Comparison of ENCODE assay signal across 13 cellular contexts in the genomic region with DNA sequence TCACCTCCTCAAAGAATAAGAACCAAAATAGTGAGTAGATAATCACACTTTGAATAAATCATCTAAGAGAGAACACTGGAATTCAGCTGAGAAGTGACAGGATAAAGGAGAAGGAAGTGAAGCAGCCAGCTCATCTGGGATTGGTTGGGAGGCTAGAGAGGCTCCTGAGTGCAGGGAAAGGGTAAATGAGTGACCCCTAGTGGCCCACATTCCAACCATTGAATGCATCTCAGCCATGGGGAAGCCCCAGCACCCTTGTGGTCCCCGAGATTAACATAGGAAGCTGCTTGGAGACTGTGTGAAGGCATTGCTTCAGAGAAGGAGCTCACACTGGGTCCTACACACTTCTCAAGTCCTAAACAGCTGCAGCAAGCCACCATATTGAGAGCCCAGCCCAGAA.
DNase-seq lines count a peak whose midpoint lies in the region; ATAC-seq, FAIRE-seq and TF ChIP-seq lines count a peak whose summit lies in the region.
"Had no signal": no experiment of that assay in that cellular context is flagged by ENCODE, and none has a peak within 500 bp of the region (broad histone marks: within the 10 kb centered on the region; RNA-seq: fewer than 3 reads in every experiment).

No MANE protein-coding gene starts in this region.

- peaks cover 7 to 19% of the 10 kb centered on the region in 2 donors for H3K9me3 Mint-ChIP-seq in stimulated activated naive B cell treated with anti-CD40 and anti-IgM and Interleukin-4, amounts not matched to agents 10 μg/mL and 1 μg/mL and 100 μg/mL, for 72 hours

- H4K20me1 ChIP-seq in HepG2 (ENCODE audit: insufficient read depth, low read length) (no peaks in the 10 kb centered on the region), HCT116 (ENCODE audit: insufficient read depth) (no peaks in the 10 kb centered on the region)

- no peaks in the 10 kb centered on the region; the same call in 1 of the 2 replicates for H3K9me2 ChIP-seq in HCT116 (ENCODE audit: insufficient read depth)

- H3K27ac ChIP-seq in HepG2 (ENCODE audit: extremely low read length, insufficient read depth, low read length) (no peak overlapping the region), right lobe of liver (no peak overlapping the region), HCT116 (ENCODE audit: low read depth, low read length) (no peak overlapping the region)
- H3K27ac ChIP-seq: body of pancreas, epithelial cell of prostate had no signal

- H3K4me1 ChIP-seq in HepG2 (ENCODE audit: insufficient read depth, low read length), result no peaks in the 10 kb centered on the region
- H3K4me1 ChIP-seq in right lobe of liver, result no peaks in the 10 kb centered on the region
- H3K4me1 ChIP-seq in HCT116 (ENCODE audit: control insufficient read depth in 1 of 2, insufficient read depth in 2 of 2, low read length in 2 of 2), result no peaks in the 10 kb centered on the region
- H3K4me1 ChIP-seq: body of pancreas had no signal

- H3K27ac Mint-ChIP-seq in stimulated activated naive B cell treated with anti-CD40 and anti-IgM and Interleukin-4, amounts not matched to agents 10 μg/mL and 1 μg/mL and 100 μg/mL, for 72 hours, result no peak overlapping the region
- H3K27ac Mint-ChIP-seq: naive B cell had no signal

- no peak for TF ChIP-seq POLR2A in HepG2 (IDR thresholded peaks at IDR 0.05; ENCODE audit: insufficient read depth in 1 of 2, low read depth in 2 of 2, low read length in 2 of 2)
- no peak for TF ChIP-seq POLR2A in right lobe of liver (IDR thresholded peaks at IDR 0.05)
- TF ChIP-seq POLR2A in HCT116 (IDR thresholded peaks at IDR 0.05; ENCODE audit: borderline replicate concordance, extremely low read depth, insufficient read depth, insufficient read length), result no peak

- in situ Hi-C loops in HepG2 (cut with HindIII; ENCODE audit: extremely low pct_ligation_motif_present, low pct_unique_long_range_greater_than_20kb), result no loop called here

- H3K36me3 ChIP-seq in HepG2 (replicated peaks in 1 of 2; ENCODE audit: control insufficient read depth in 1 of 2, insufficient read depth in 2 of 2, low read length in 2 of 2), result no peaks in the 10 kb centered on the region
- H3K36me3 ChIP-seq in right lobe of liver, result no peaks in the 10 kb centered on the region
- no peaks in the 10 kb centered on the region for H3K36me3 ChIP-seq in HCT116 (ENCODE audit: control insufficient read depth in 1 of 2, insufficient read depth in 2 of 2, low read length in 2 of 2)

- H3K79me2 ChIP-seq in HepG2 (ENCODE audit: insufficient read depth, low read length), result no peaks in the 10 kb centered on the region
- H3K79me2 ChIP-seq in HCT116 (ENCODE audit: insufficient read depth, low read length), result no peaks in the 10 kb centered on the region

- H2AFZ ChIP-seq in HepG2 (ENCODE audit: low read length), result no peak overlapping the region
- no peak overlapping the region for H2AFZ ChIP-seq in HCT116 (ENCODE audit: low read depth, low read length, poor library complexity, severe bottlenecking)

- TF ChIP-seq EP300 in HepG2 (IDR thresholded peaks at IDR 0.05; ENCODE audit: low read depth in 2 of 2, low read length in 2 of 2) (no peak), HepG2 (CRISPR knock-in tag; IDR thresholded peaks at IDR 0.05; ENCODE audit: borderline replicate concordance) (no peak)

- RAD21 ChIA-PET in HCT116 (lab: Charles Lee; ENCODE audit: low non-redundant PET in 1 of 2, low total read pairs in 2 of 2, uncharacterized antibody in 2 of 2, unreplicated experiment in 2 of 2), result no interaction called here

- H3K36me3 Mint-ChIP-seq in stimulated activated naive B cell treated with anti-CD40 and anti-IgM and Interleukin-4, amounts not matched to agents 10 μg/mL and 1 μg/mL and 100 μg/mL, for 72 hours, result peaks cover 0 to 3% of the 10 kb centered on the region in 2 donors

- peaks cover 19 to 24% of the 10 kb centered on the region in 2 donors for H3K27me3 Mint-ChIP-seq in stimulated activated naive B cell treated with anti-CD40 and anti-IgM and Interleukin-4, amounts not matched to agents 10 μg/mL and 1 μg/mL and 100 μg/mL, for 72 hours

- TF ChIP-seq RAD21 in HepG2 (CRISPR knock-in tag; IDR thresholded peaks at IDR 0.05) (no peak), HCT116 (IDR thresholded peaks at IDR 0.05; ENCODE audit: low read depth) (no peak)

- peaks cover 0 to 1% of the 10 kb centered on the region in 2 donors for H3K4me1 Mint-ChIP-seq in stimulated activated naive B cell treated with anti-CD40 and anti-IgM and Interleukin-4, amounts not matched to agents 10 μg/mL and 1 μg/mL and 100 μg/mL, for 72 hours
- H3K4me1 Mint-ChIP-seq: naive B cell had no signal

- H3K9ac ChIP-seq in HepG2 (ENCODE audit: insufficient read depth, low read depth, low read length) (no peak overlapping the region), HCT116 (ENCODE audit: low read length) (no peak overlapping the region)

- no CpG with 5 or more reads among the region's 1 CpG for WGBS in HepG2 (ENCODE audit: low lambda C conversion rate)
- WGBS in right lobe of liver (ENCODE audit: insufficient coverage, low coverage, low lambda C conversion rate, missing lambda C conversion rate), result no CpG with 5 or more reads among the region's 1 CpG

- no peak for DNase-seq in HepG2 (ENCODE audit: low spot score)
- DNase-seq in right lobe of liver, result no peak
- no peak for DNase-seq in HCT116 (ENCODE audit: low read depth, low spot score)
- peak; percentile 19 for DNase-seq in HT-29 (ENCODE audit: low spot score)
- no peak for DNase-seq in stimulated activated naive B cell treated with anti-CD40 and anti-IgM and Interleukin-4, amounts not matched to agents 10 μg/mL and 1 μg/mL and 100 μg/mL, for 72 hours
- no peak for DNase-seq in GDM1 (lab: John Stamatoyannopoulos, UW)
- DNase-seq in SHP77 (lab: John Stamatoyannopoulos, UW), result no peak
- DNase-seq: activated T-cell treated with anti-CD3 and anti-CD28 coated beads for 4 hours, body of pancreas, GF-D8, naive B cell had no signal

- peak; percentile 59; the same call in 2 of the 3 replicates for ATAC-seq in HepG2
- no peak for ATAC-seq in right lobe of liver
- peak; percentile 57 for ATAC-seq in HCT116
- peak; percentile 55 to 61 for ATAC-seq in stimulated activated naive B cell treated with anti-CD40 and anti-IgM and Interleukin-4, amounts not matched to agents 10 μg/mL and 1 μg/mL and 100 μg/mL, for 72 hours (replicated peaks)
- no peak for ATAC-seq in GM19324 (IDR thresholded peaks at IDR 0.05; ENCODE audit: low FRiP score, unreplicated experiment)
- ATAC-seq: body of pancreas had no signal

- POLR2A ChIA-PET in HepG2 (lab: Yijun Ruan, JAX) (no interaction called here), HCT116 (lab: Charles Lee) (no interaction called here)

- CTCF ChIA-PET in HepG2 (lab: Yijun Ruan, JAX; ENCODE audit: low intra/inter-chr PET ratio, low total read pairs), result no interaction called here
- CTCF ChIA-PET in HCT116 (lab: Charles Lee), result interaction anchor here (1.5 kb wide), 1 partner anchor 9 kb away, joined by 8 read pairs; no protein-coding TSS in a partner anchor

- no peaks in the 10 kb centered on the region for H3K9me3 ChIP-seq in HepG2 (ENCODE audit: low read length)
- no peaks in the 10 kb centered on the region for H3K9me3 ChIP-seq in right lobe of liver
- no peaks in the 10 kb centered on the region for H3K9me3 ChIP-seq in HCT116 (ENCODE audit: control insufficient read depth in 1 of 2, insufficient read depth in 1 of 2, low read depth in 1 of 2, low read length in 2 of 2)

- intact Hi-C loops in HepG2 (cut with micrococcal nuclease; ENCODE audit: unreplicated experiment) (no loop called here), right lobe of liver (cut with DNase I) (no loop called here), HCT116 (cut with micrococcal nuclease) (no loop called here)

- no peak overlapping the region for H3K4me3 ChIP-seq in HepG2 (replicated peaks in 1 of 3; ENCODE audit: insufficient read depth in 1 of 3, low read depth in 2 of 3, low read length in 3 of 3)
- H3K4me3 ChIP-seq in right lobe of liver, result no peak overlapping the region
- no peak overlapping the region for H3K4me3 ChIP-seq in HCT116 (replicated peaks in 1 of 2; ENCODE audit: low read depth in 1 of 2, low read length in 2 of 2)
- H3K4me3 ChIP-seq: body of pancreas had no signal

- FAIRE-seq in HepG2 (lab: Jason Lieb, UNC), result no peak

- TF ChIP-seq CTCF in HepG2 (CRISPR knock-in tag; IDR thresholded peaks at IDR 0.05) (no peak), right lobe of liver (IDR thresholded peaks at IDR 0.05) (no peak), HCT116 (IDR thresholded peaks at IDR 0.05 in 2 of 3, conservative IDR thresholded peaks at IDR 0.05 in 1 of 3; ENCODE audit: borderline replicate concordance in 1 of 3, insufficient read depth in 1 of 3, low read depth in 2 of 3, low read length in 2 of 3) (no peak)

- H3K4me2 ChIP-seq in HepG2 (ENCODE audit: low read depth, low read length) (no peak overlapping the region), HCT116 (ENCODE audit: low read length) (no peak overlapping the region)

- H3K27me3 ChIP-seq in HepG2 (ENCODE audit: control insufficient read depth in 1 of 2, insufficient read depth in 2 of 2, low read length in 2 of 2) (no peaks in the 10 kb centered on the region), right lobe of liver (no peaks in the 10 kb centered on the region), HCT116 (ENCODE audit: insufficient read depth, low read length) (no peaks in the 10 kb centered on the region)
- H3K27me3 ChIP-seq: body of pancreas had no signal

- no peak overlapping the region for H3K4me3 Mint-ChIP-seq in stimulated activated naive B cell treated with anti-CD40 and anti-IgM and Interleukin-4, amounts not matched to agents 10 μg/mL and 1 μg/mL and 100 μg/mL, for 72 hours
- H3K4me3 Mint-ChIP-seq: naive B cell had no signal

- BruUV-seq in HepG2 (replicated peaks; lab: Mats Ljungman, UMichigan) (no TSS peak), HCT116 (replicated peaks; lab: Mats Ljungman, UMichigan) (no TSS peak)

TF ChIP-seq in HepG2, 621 proteins besides CTCF, POLR2A, EP300 and RAD21 (continues in another document):
- TF ChIP-seq GABPA (IDR thresholded peaks at IDR 0.05; ENCODE audit: low read depth, low read length) (0 out of 2 replicates have a peak, but pooled peaks have one; percentile 13), GABPA (CRISPR knock-in tag; IDR thresholded peaks at IDR 0.05; ENCODE audit: low read depth) (peak; percentile 14; the same call in 1 of the 2 replicates), NFYB (CRISPR knock-in tag; IDR thresholded peaks at IDR 0.05) (peak; percentile 38), ZBTB21 (CRISPR knock-in tag; IDR thresholded peaks at IDR 0.05) (no peak)

TF ChIP-seq in HCT116, 20 proteins besides CTCF, POLR2A, EP300 and RAD21 (continues in another document):
- TF ChIP-seq, protein P1, sequence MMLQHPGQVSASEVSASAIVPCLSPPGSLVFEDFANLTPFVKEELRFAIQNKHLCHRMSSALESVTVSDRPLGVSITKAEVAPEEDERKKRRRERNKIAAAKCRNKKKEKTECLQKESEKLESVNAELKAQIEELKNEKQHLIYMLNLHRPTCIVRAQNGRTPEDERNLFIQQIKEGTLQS (IDR thresholded peaks at IDR 0.05), result no peak
- TF ChIP-seq TCF7L2 (IDR thresholded peaks at IDR 0.05; ENCODE audit: borderline replicate concordance, extremely low read depth, insufficient read depth, insufficient read length) (no peak), SRF (IDR thresholded peaks at IDR 0.05; ENCODE audit: low read depth) (no peak), SIN3A (IDR thresholded peaks at IDR 0.05; ENCODE audit: low read depth) (no peak), CEBPB (IDR thresholded peaks at IDR 0.05; ENCODE audit: low read depth) (no peak), ELF1 (IDR thresholded peaks at IDR 0.05; ENCODE audit: borderline replicate concordance, low read depth) (no peak), FOSL1 (IDR thresholded peaks at IDR 0.05; ENCODE audit: low read depth) (no peak)

Comparison
In these comparisons a context has a peak if more than half of its experiments do, and no peak if none do; other contexts are left out.
1. ATAC-seq: peak in HepG2 (single experiment), HCT116 (single experiment) and stimulated activated naive B cell treated with anti-CD40 and anti-IgM and Interleukin-4, amounts not matched to agents 10 μg/mL and 1 μg/mL and 100 μg/mL, for 72 hours (2 of 2); none in right lobe of liver (0 of 4) and GM19324 (single experiment).